22 cellular contexts compared by ENCODE assay signal in the genomic region with DNA sequence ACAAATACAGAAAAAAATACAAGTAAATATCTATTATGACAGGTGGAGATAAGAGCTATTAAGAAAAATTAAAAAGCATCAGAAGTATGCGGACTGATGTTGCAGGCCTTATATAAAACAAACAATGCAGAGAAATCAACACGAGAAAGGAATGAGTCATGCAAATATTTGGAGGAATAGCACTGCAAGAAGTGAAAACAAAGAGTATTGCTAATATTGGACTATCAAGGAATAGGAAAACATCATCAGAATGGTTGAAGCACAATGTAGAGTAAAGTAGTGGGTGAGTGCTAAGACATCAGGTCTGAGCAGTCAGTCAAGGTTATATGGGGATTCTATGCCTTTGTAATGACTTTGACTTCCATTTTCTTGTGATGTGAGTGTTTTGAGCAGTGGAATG.
DNase-seq lines count a peak whose midpoint lies in the region.
"Had no signal": no experiment of that assay in that cellular context is flagged by ENCODE, and none has a peak within 500 bp of the region (broad histone marks: within the 10 kb centered on the region; RNA-seq: fewer than 3 reads in every experiment).

No MANE protein-coding gene starts in this region.

- H3K14ac ChIP-seq in mesenchymal stem cell (ENCODE audit: low read length in 2 of 2): no peak overlapping the region

- H3K23ac ChIP-seq in mesenchymal stem cell (ENCODE audit: low read length in 2 of 2): no peak overlapping the region

- no peak overlapping the region for H2BK15ac ChIP-seq in mesenchymal stem cell (ENCODE audit: low read depth, poor library complexity, severe bottlenecking)

- H3K27me3 ChIP-seq in ACC112 (ENCODE audit: insufficient read depth, low read length) (no peaks in the 10 kb centered on the region), mesenchymal stem cell (ENCODE audit: control insufficient read depth in 1 of 2, insufficient read depth in 1 of 2, low read length in 2 of 2) (no peaks in the 10 kb centered on the region)
- H3K27me3 ChIP-seq: BLaER1, SJSA1 had no signal

- H3K79me1 ChIP-seq in mesenchymal stem cell (replicated peaks; ENCODE audit: low read length, poor library complexity, severe bottlenecking): no peaks in the 10 kb centered on the region

- no peaks in the 10 kb centered on the region for H3K79me2 ChIP-seq in ACC112 (ENCODE audit: control insufficient read depth, insufficient read depth, low read length, unreplicated experiment)

- H3K27ac ChIP-seq in ACC112 (ENCODE audit: low read depth, low read length) (no peak overlapping the region), mesenchymal stem cell (ENCODE audit: low read length, poor library complexity, severe bottlenecking) (no peak overlapping the region)
- H3K27ac ChIP-seq: 22Rv1, BLaER1, SJSA1 had no signal

- no peaks in the 10 kb centered on the region for H3K9me3 ChIP-seq in mesenchymal stem cell (ENCODE audit: control insufficient read depth, low read length)
- H3K9me3 ChIP-seq: SJSA1 had no signal

- no peak overlapping the region for H3K4ac ChIP-seq in mesenchymal stem cell (ENCODE audit: low read depth in 1 of 2, low read length in 2 of 2)

- WGBS in mesenchymal stem cell: 37% methylated on average over 2 of the region's 2 CpGs

- H2AFZ ChIP-seq in ACC112 (ENCODE audit: low read length, unreplicated experiment) (peak overlapping the region; percentile 51), mesenchymal stem cell (ENCODE audit: low read depth, low read length) (no peak overlapping the region)

- H3K9ac ChIP-seq in mesenchymal stem cell (ENCODE audit: low read length): no peak overlapping the region
- H3K9ac ChIP-seq: BLaER1 had no signal

- no peak overlapping the region for H4K91ac ChIP-seq in mesenchymal stem cell (ENCODE audit: low read length)

- no peak overlapping the region for H2BK12ac ChIP-seq in mesenchymal stem cell (ENCODE audit: low read length in 2 of 2)

- H4K8ac ChIP-seq in mesenchymal stem cell (ENCODE audit: low read length): no peak overlapping the region

- H3K4me2 ChIP-seq in mesenchymal stem cell (ENCODE audit: low read length, poor library complexity, severe bottlenecking): no peak overlapping the region
- H3K4me2 ChIP-seq: BLaER1 had no signal

- no peak overlapping the region for H2AK5ac ChIP-seq in mesenchymal stem cell (ENCODE audit: low read length, severe bottlenecking)

- no peak overlapping the region for H3K4me3 ChIP-seq in ACC112 (ENCODE audit: low read depth, low read length)
- H3K4me3 ChIP-seq in mesenchymal stem cell (ENCODE audit: insufficient read depth in 1 of 2, low read depth in 1 of 2, low read length in 2 of 2): no peak overlapping the region
- H3K4me3 ChIP-seq: BLaER1, K562, SJSA1 had no signal

- no peak overlapping the region for H2BK120ac ChIP-seq in mesenchymal stem cell (ENCODE audit: low read depth, low read length)

- H3K36me3 ChIP-seq in ACC112 (ENCODE audit: insufficient read depth, low read length): no peaks in the 10 kb centered on the region
- no peaks in the 10 kb centered on the region for H3K36me3 ChIP-seq in mesenchymal stem cell (ENCODE audit: control insufficient read depth in 1 of 2, insufficient read depth in 2 of 2, low read depth in 1 of 2, low read length in 2 of 2)
- H3K36me3 ChIP-seq: BLaER1, SJSA1 had no signal

- no peak overlapping the region for H2BK5ac ChIP-seq in mesenchymal stem cell (ENCODE audit: low read depth, low read length, poor library complexity, severe bottlenecking)

- DNase-seq in HCEC 1CT: peak; percentile 35
- DNase-seq in dermis blood vessel endothelial cell: peak; percentile 32
- peak; percentile 33 for DNase-seq in mesenchymal stem cell
- DNase-seq in NCI-H1105 (lab: John Stamatoyannopoulos, UW): no peak
- DNase-seq in NOMO-1 treated with DMSO at 0.1 percent for 48 hours (lab: John Stamatoyannopoulos, UW; ENCODE audit: unreplicated experiment): no peak
- no peak for DNase-seq in activated CD8-positive, alpha-beta memory T cell treated with anti-CD3 and anti-CD28 coated beads for 24 hours
- DNase-seq: ACHN; CD4-positive, CD25-positive, alpha-beta regulatory T cell; DMS153; GF-D8; NCI-H1092 treated with DMSO at 0.1 percent for 48 hours; NCI-H1436 treated with DMSO at 0.1 percent for 48 hours; NCI-H187 treated with DMSO at 0.1 percent for 48 hours; NCI-H524; NCI-H748 treated with DMSO at 0.1 percent for 48 hours; Right ventricle myocardium superior; RPMI8226 had no signal

- no peak overlapping the region for H3K18ac ChIP-seq in mesenchymal stem cell (ENCODE audit: low read depth in 1 of 2, low read length in 2 of 2)

- peaks cover 5% of the 10 kb centered on the region for H3K4me1 ChIP-seq in ACC112 (ENCODE audit: control insufficient read depth, insufficient read depth, low read length, unreplicated experiment)
- H3K4me1 ChIP-seq in mesenchymal stem cell (ENCODE audit: control insufficient read depth, insufficient read depth, low read depth, low read length): no peaks in the 10 kb centered on the region

Comparison
In these comparisons a context has a peak if more than half of its experiments do, and no peak if none do; other contexts are left out.
1. DNase-seq: peak in HCEC 1CT (single experiment), dermis blood vessel endothelial cell (single experiment) and mesenchymal stem cell (single experiment); none in NCI-H1105 (single experiment), NOMO-1 treated with DMSO at 0.1 percent for 48 hours (single experiment) and activated CD8-positive, alpha-beta memory T cell treated with anti-CD3 and anti-CD28 coated beads for 24 hours (single experiment).